In the genomic region with DNA sequence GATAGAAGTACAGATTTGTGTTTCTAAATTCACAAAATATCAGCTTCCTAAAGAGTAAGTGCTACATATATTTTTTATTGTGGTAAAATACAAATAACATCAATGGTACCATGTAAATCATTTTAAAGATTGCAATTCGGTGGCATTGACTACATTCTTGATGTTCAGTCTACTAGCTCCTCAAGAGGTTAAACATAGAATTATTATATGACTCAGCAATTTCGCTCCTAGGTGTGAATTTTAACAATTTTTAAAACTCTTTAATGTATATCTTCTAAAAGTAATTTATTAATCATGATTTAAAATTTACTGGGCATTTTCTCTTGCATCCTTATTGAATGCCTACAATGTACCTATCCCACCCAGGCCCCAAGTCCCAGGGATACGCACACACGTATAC, we compare ENCODE assay signal across 30 cellular contexts. TPM values are rescaled to one million over a fixed set of nuclear protein-coding genes. Genes with fewer than 3 reads are reported as not detected.
"Had no signal": no experiment of that assay in that cellular context is flagged by ENCODE, and none has a peak within 500 bp of the region (broad histone marks: within the 10 kb centered on the region; RNA-seq: fewer than 3 reads in every experiment).

No MANE protein-coding gene starts in this region.

- H3K27me3 ChIP-seq: testis, uterus had no signal

- H3K27ac ChIP-seq: neutrophil, pancreas, psoas muscle, skin epidermis, spleen, suprapubic skin, testis, tibial artery, transverse colon, upper lobe of right lung, uterus had no signal

- FAIRE-seq: pancreas had no signal

- H3K4me2 ChIP-seq: smooth muscle cell had no signal

- H3K9me3 Mint-ChIP-seq: naive thymus-derived CD8-positive, alpha-beta T cell; natural killer cell treated with Interleukin-12 subunit alpha and Interleukin-12 subunit beta and Interleukin-15 and Interleukin-18, amount 100 ng/mL, for 72 hours; nephron progenitor cell; neural crest cell; stimulated activated memory B cell treated with anti-CD40 and anti-IgM and Interleukin-4, amounts not matched to agents 10 μg/mL and 1 μg/mL and 100 μg/mL, for 72 hours; stimulated activated naive CD8-positive, alpha-beta T cell treated with anti-CD3 and anti-CD28 coated beads, Interleukin-15, amount 100 ng/mL, for 72 hours; type B pancreatic cell had no signal

- DNase-seq: naive thymus-derived CD8-positive, alpha-beta T cell; nephron progenitor cell; nucleus accumbens; pancreas; psoas muscle; right cardiac atrium; spleen; stimulated activated CD4-positive, alpha-beta T cell treated with anti-CD3 and anti-CD28 coated beads, Interleukin-12 subunit alpha, Interleukin-12 subunit beta, amount 100 ng/mL, for 4 hours; stimulated activated CD4-positive, alpha-beta T cell treated with anti-CD3 and anti-CD28 coated beads, Interleukin-1b, Interleukin-23, amount 100 ng/mL, for 48 hours; stimulated activated CD4-positive, alpha-beta T cell treated with anti-CD3 and anti-CD28 coated beads, Interleukin-4, amount 100 ng/mL, for 1 hour; stimulated activated CD4-positive, alpha-beta T cell treated with anti-CD3 and anti-CD28 coated beads, Interleukin-4, amount 100 ng/mL, for 4 hours; stimulated activated CD8-positive, alpha-beta memory T cell treated with anti-CD3 and anti-CD28 coated beads, Interleukin-4, amount 100 ng/mL, for 48 hours; stimulated activated naive CD4-positive, alpha-beta T cell; stimulated activated naive CD8-positive, alpha-beta T cell treated with anti-CD3 and anti-CD28 coated beads, Interleukin-15, amount 100 ng/mL, for 72 hours; stimulated activated naive CD8-positive, alpha-beta T cell treated with anti-CD3 and anti-CD28 coated beads, Interleukin-15, Interleukin-2, amounts not matched to agents 100 U/mL and 50 U/mL, for 24 hours; substantia nigra; testis; tibial artery; transverse colon; upper lobe of right lung; uterus had no signal

- H3K4me3 ChIP-seq: pancreas, psoas muscle, skin epidermis, smooth muscle cell, spleen, suprapubic skin, testis, tibial artery, transverse colon, upper lobe of right lung, uterus had no signal

- H3K4me1 ChIP-seq: pancreas, psoas muscle, spleen, suprapubic skin, testis, tibial artery, transverse colon, upper lobe of right lung, uterus had no signal

- H3K4me1 Mint-ChIP-seq: nephron progenitor cell; neural crest cell; stimulated activated memory B cell treated with anti-CD40 and anti-IgM and Interleukin-4, amounts not matched to agents 10 μg/mL and 1 μg/mL and 100 μg/mL, for 72 hours; stimulated activated naive CD8-positive, alpha-beta T cell treated with anti-CD3 and anti-CD28 coated beads, Interleukin-15, amount 100 ng/mL, for 72 hours had no signal

- H3K36me3 ChIP-seq: neutrophil, pancreas, spleen, suprapubic skin, tibial artery, transverse colon, upper lobe of right lung, uterus had no signal

- H3K9me3 ChIP-seq: neutrophil, pancreas, psoas muscle, spleen, suprapubic skin, testis, tibial artery, transverse colon, upper lobe of right lung, uterus had no signal

- H3K4me3 Mint-ChIP-seq: naive thymus-derived CD8-positive, alpha-beta T cell; natural killer cell treated with Interleukin-12 subunit alpha and Interleukin-12 subunit beta and Interleukin-15 and Interleukin-18, amount 100 ng/mL, for 72 hours; nephron progenitor cell; neural crest cell; stimulated activated memory B cell treated with anti-CD40 and anti-IgM and Interleukin-4, amounts not matched to agents 10 μg/mL and 1 μg/mL and 100 μg/mL, for 72 hours; stimulated activated naive CD8-positive, alpha-beta T cell treated with anti-CD3 and anti-CD28 coated beads, Interleukin-15, amount 100 ng/mL, for 72 hours; type B pancreatic cell had no signal

- H3K27ac Mint-ChIP-seq: naive thymus-derived CD8-positive, alpha-beta T cell; natural killer cell treated with Interleukin-12 subunit alpha and Interleukin-12 subunit beta and Interleukin-15 and Interleukin-18, amount 100 ng/mL, for 72 hours; nephron progenitor cell; stimulated activated memory B cell treated with anti-CD40 and anti-IgM and Interleukin-4, amounts not matched to agents 10 μg/mL and 1 μg/mL and 100 μg/mL, for 72 hours; stimulated activated naive CD8-positive, alpha-beta T cell treated with anti-CD3 and anti-CD28 coated beads, Interleukin-15, amount 100 ng/mL, for 72 hours; type B pancreatic cell had no signal

- H3K36me3 Mint-ChIP-seq: naive thymus-derived CD8-positive, alpha-beta T cell; natural killer cell treated with Interleukin-12 subunit alpha and Interleukin-12 subunit beta and Interleukin-15 and Interleukin-18, amount 100 ng/mL, for 72 hours; stimulated activated memory B cell treated with anti-CD40 and anti-IgM and Interleukin-4, amounts not matched to agents 10 μg/mL and 1 μg/mL and 100 μg/mL, for 72 hours; type B pancreatic cell had no signal

- ATAC-seq: naive thymus-derived CD8-positive, alpha-beta T cell; natural killer cell treated with Interleukin-12 subunit alpha and Interleukin-12 subunit beta and Interleukin-15 and Interleukin-18, amount 100 ng/mL, for 72 hours; pancreas; psoas muscle; right cardiac atrium; sciatic nerve; stimulated activated memory B cell treated with anti-CD40 and anti-IgM and Interleukin-4, amounts not matched to agents 10 μg/mL and 1 μg/mL and 100 μg/mL, for 72 hours; stimulated activated naive CD8-positive, alpha-beta T cell treated with anti-CD3 and anti-CD28 coated beads, Interleukin-15, amount 100 ng/mL, for 72 hours; stimulated activated naive CD8-positive, alpha-beta T cell treated with anti-CD3 and anti-CD28 coated beads, Interleukin-15, Interleukin-2, amounts not matched to agents 100 U/mL and 50 U/mL, for 24 hours; upper lobe of right lung had no signal

RNA-seq across cellular contexts. Expression of a gene that starts 29.8 kb away (rescaled TPM):
- total RNA-seq: neural crest cell, smooth muscle cell had no signal
